40 cellular contexts compared by ENCODE assay signal in the genomic region with DNA sequence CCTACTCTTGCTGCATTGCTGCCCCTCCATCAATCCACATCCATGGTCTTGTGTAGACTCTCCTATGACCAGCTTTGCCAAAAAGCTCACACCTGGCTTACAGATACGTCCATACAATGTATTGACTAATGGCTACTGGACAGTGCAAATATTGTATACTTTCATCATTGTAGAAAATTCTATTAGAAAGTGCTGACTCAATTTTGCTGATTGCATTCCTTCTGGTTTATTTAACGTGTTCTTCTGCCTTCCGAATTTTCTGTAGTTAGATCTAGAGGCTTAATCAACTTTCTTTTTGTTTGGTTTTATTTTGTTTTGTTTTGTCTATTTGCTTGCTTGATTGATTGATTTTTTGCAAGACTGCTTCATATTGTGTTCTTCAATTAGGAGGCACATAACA.
"Had no signal": no experiment of that assay in that cellular context is flagged by ENCODE, and none has a peak within 500 bp of the region (broad histone marks: within the 10 kb centered on the region; RNA-seq: fewer than 3 reads in every experiment).

No MANE protein-coding gene starts in this region.

- H3K4me1 ChIP-seq: adrenal gland, ascending aorta, body of pancreas, breast epithelium had no signal

- H3K27ac ChIP-seq: adrenal gland, ascending aorta, body of pancreas, brain microvascular endothelial cell, breast epithelium, cardiac muscle cell had no signal

- DNase-seq: activated effector memory CD4-positive, alpha-beta T cell treated with anti-CD3 and anti-CD28 coated beads, Interleukin-2, amount 50 U/mL, for 16 hours; activated effector memory CD4-positive, alpha-beta T cell treated with Interleukin-2 at 50 U/mL for 16 hours; activated gamma-delta T cell; activated gamma-delta T cell treated with Interleukin-2 at 50 U/mL for 16 hours; activated naive CD4-positive, alpha-beta T cell; activated naive CD4-positive, alpha-beta T cell treated with anti-CD3 and anti-CD28 coated beads for 36 hours; activated naive CD4-positive, alpha-beta T cell treated with anti-CD3 and anti-CD28 coated beads, Interleukin-2, amount 10 ng/mL, durations not matched to agents 7 days and 5 days; activated naive CD4-positive, alpha-beta T cell treated with anti-CD3 and anti-CD28 coated beads, Interleukin-2, amount 50 U/mL, for 16 hours; activated naive CD4-positive, alpha-beta T cell treated with Interleukin-2 at 50 U/mL for 16 hours; activated naive CD8-positive, alpha-beta T cell treated with anti-CD3 and anti-CD28 coated beads for 36 hours; activated naive CD8-positive, alpha-beta T cell treated with anti-CD3 and anti-CD28 coated beads, Interleukin-2, amount 10 ng/mL, durations not matched to agents 7 days and 5 days; activated naive CD8-positive, alpha-beta T cell treated with anti-CD3 and anti-CD28 coated beads, Interleukin-2, amount 50 U/mL, for 24 hours; activated T-cell treated with anti-CD3 and anti-CD28 coated beads, Interleukin-2, amount 50 U/mL, for 1 hour; activated T-cell treated with anti-CD3 and anti-CD28 coated beads, Interleukin-2, amount 50 U/mL, for 24 hours; activated T-cell treated with anti-CD3 and anti-CD28 coated beads, Interleukin-2, amount 50 U/mL, for 4 hours; activated T-cell treated with anti-CD3 and anti-CD28 coated beads, Interleukin-2, amount 50 U/mL, for 48 hours; activated T-cell treated with anti-CD3 and anti-CD28 coated beads, Interleukin-2, amount 50 U/mL, for 72 hours; adrenal gland; amniotic stem cell; amygdala; anterior cingulate cortex; aorta; body of pancreas; brain microvascular endothelial cell; caudate nucleus; central memory CD4-positive, alpha-beta T cell; cerebellar nuclear complex had no signal

- H3K27me3 ChIP-seq: adrenal gland, ascending aorta, body of pancreas, brain microvascular endothelial cell, breast epithelium, cardiac muscle cell had no signal

- H3K27ac Mint-ChIP-seq: activated naive CD4-positive, alpha-beta T cell treated with anti-CD3 and anti-CD28 coated beads for 36 hours; activated naive CD4-positive, alpha-beta T cell treated with anti-CD3 and anti-CD28 coated beads, Interleukin-2, amount 10 ng/mL, durations not matched to agents 7 days and 5 days; activated naive CD4-positive, alpha-beta T cell treated with anti-CD3 and anti-CD28 coated beads, Interleukin-2, amount 50 U/mL, for 24 hours; activated naive CD4-positive, alpha-beta T cell treated with anti-CD3 and anti-CD28 coated beads, Interleukin-2, amount 50 U/mL, for 72 hours; activated naive CD8-positive, alpha-beta T cell; activated naive CD8-positive, alpha-beta T cell treated with anti-CD3 and anti-CD28 coated beads for 36 hours; activated naive CD8-positive, alpha-beta T cell treated with anti-CD3 and anti-CD28 coated beads, Interleukin-2, amount 10 ng/mL, durations not matched to agents 7 days and 5 days; activated naive CD8-positive, alpha-beta T cell treated with anti-CD3 and anti-CD28 coated beads, Interleukin-2, amount 50 U/mL, for 24 hours; activated T-cell treated with anti-CD3 and anti-CD28 coated beads, Interleukin-2, amount 50 U/mL, for 24 hours; activated T-cell treated with anti-CD3 and anti-CD28 coated beads, Interleukin-2, amount 50 U/mL, for 72 hours; activated T-helper 1 cell treated with anti-CD3 and anti-CD28 coated beads, Interleukin-12 subunit alpha, Interleukin-12 subunit beta, Interleukin-2, Interleukin-4 antibody, amounts not matched to agents 30 ng/mL and 10 ng/mL and 1 ng/mL, durations not matched to agents 14 hours and 24 hours and 36 hours; activated T-helper 17 cell treated with anti-CD3 and anti-CD28 coated beads, Interleukin-2, amount 50 U/mL, for 72 hours; activated T-helper 2 cell treated with anti-CD3 and anti-CD28 coated beads, Interferon-gamma antibody, Interleukin-2, Interleukin-4, amounts not matched to agents 10 μg/mL and 5 μg/mL and 100 μg/mL, durations not matched to agents 14 hours and 24 hours and 36 hours; brain had no signal

- H3K9me3 Mint-ChIP-seq: activated naive CD4-positive, alpha-beta T cell treated with anti-CD3 and anti-CD28 coated beads, Interleukin-2, amount 50 U/mL, for 24 hours; activated naive CD4-positive, alpha-beta T cell treated with anti-CD3 and anti-CD28 coated beads, Interleukin-2, amount 50 U/mL, for 72 hours; activated naive CD8-positive, alpha-beta T cell treated with anti-CD3 and anti-CD28 coated beads, Interleukin-2, amount 10 ng/mL, durations not matched to agents 7 days and 5 days; activated naive CD8-positive, alpha-beta T cell treated with anti-CD3 and anti-CD28 coated beads, Interleukin-2, amount 50 U/mL, for 24 hours; activated T-cell treated with anti-CD3 and anti-CD28 coated beads, Interleukin-2, amount 50 U/mL, for 24 hours; activated T-cell treated with anti-CD3 and anti-CD28 coated beads, Interleukin-2, amount 50 U/mL, for 4 hours; activated T-helper 17 cell treated with anti-CD3 and anti-CD28 coated beads, Interleukin-2, amount 50 U/mL, for 72 hours; central memory CD8-positive, alpha-beta T cell had no signal

- H3K36me3 Mint-ChIP-seq: activated naive CD4-positive, alpha-beta T cell treated with anti-CD3 and anti-CD28 coated beads, Interleukin-2, amount 10 ng/mL, durations not matched to agents 7 days and 5 days; activated naive CD8-positive, alpha-beta T cell; activated naive CD8-positive, alpha-beta T cell treated with anti-CD3 and anti-CD28 coated beads for 36 hours; activated naive CD8-positive, alpha-beta T cell treated with anti-CD3 and anti-CD28 coated beads, Interleukin-2, amount 10 ng/mL, durations not matched to agents 7 days and 5 days; brain had no signal

- H3K4me3 ChIP-seq: adrenal gland, ascending aorta, body of pancreas, breast epithelium, cardiac muscle cell had no signal

- H3K9me3 ChIP-seq: adrenal gland, ascending aorta, body of pancreas, breast epithelium had no signal

- H3K36me3 ChIP-seq: adrenal gland, ascending aorta, brain microvascular endothelial cell, breast epithelium, cardiac muscle cell had no signal

- FAIRE-seq: astrocyte, bronchial epithelial cell had no signal

- H3K4me1 Mint-ChIP-seq: activated naive CD4-positive, alpha-beta T cell treated with anti-CD3 and anti-CD28 coated beads, Interleukin-2, amount 10 ng/mL, durations not matched to agents 7 days and 5 days; activated naive CD4-positive, alpha-beta T cell treated with anti-CD3 and anti-CD28 coated beads, Interleukin-2, amount 50 U/mL, for 24 hours; activated naive CD8-positive, alpha-beta T cell treated with anti-CD3 and anti-CD28 coated beads for 36 hours; activated naive CD8-positive, alpha-beta T cell treated with anti-CD3 and anti-CD28 coated beads, Interleukin-2, amount 10 ng/mL, durations not matched to agents 7 days and 5 days; activated naive CD8-positive, alpha-beta T cell treated with anti-CD3 and anti-CD28 coated beads, Interleukin-2, amount 50 U/mL, for 24 hours; activated T-helper 17 cell treated with anti-CD3 and anti-CD28 coated beads, Interleukin-2, amount 50 U/mL, for 72 hours; brain; central memory CD8-positive, alpha-beta T cell had no signal

- H3K4me3 Mint-ChIP-seq: activated naive CD4-positive, alpha-beta T cell treated with anti-CD3 and anti-CD28 coated beads for 36 hours; activated naive CD4-positive, alpha-beta T cell treated with anti-CD3 and anti-CD28 coated beads, Interleukin-2, amount 10 ng/mL, durations not matched to agents 7 days and 5 days; activated naive CD4-positive, alpha-beta T cell treated with anti-CD3 and anti-CD28 coated beads, Interleukin-2, amount 50 U/mL, for 24 hours; activated naive CD8-positive, alpha-beta T cell; activated naive CD8-positive, alpha-beta T cell treated with anti-CD3 and anti-CD28 coated beads for 36 hours; activated naive CD8-positive, alpha-beta T cell treated with anti-CD3 and anti-CD28 coated beads, Interleukin-2, amount 10 ng/mL, durations not matched to agents 7 days and 5 days; activated naive CD8-positive, alpha-beta T cell treated with anti-CD3 and anti-CD28 coated beads, Interleukin-2, amount 50 U/mL, for 24 hours; activated T-cell treated with anti-CD3 and anti-CD28 coated beads, Interleukin-2, amount 50 U/mL, for 24 hours; activated T-cell treated with anti-CD3 and anti-CD28 coated beads, Interleukin-2, amount 50 U/mL, for 4 hours; activated T-cell treated with anti-CD3 and anti-CD28 coated beads, Interleukin-2, amount 50 U/mL, for 72 hours; activated T-helper 1 cell treated with anti-CD3 and anti-CD28 coated beads, Interleukin-12 subunit alpha, Interleukin-12 subunit beta, Interleukin-2, Interleukin-4 antibody, amounts not matched to agents 30 ng/mL and 10 ng/mL and 1 ng/mL, durations not matched to agents 14 hours and 24 hours and 36 hours; activated T-helper 17 cell treated with anti-CD3 and anti-CD28 coated beads, Interleukin-2, amount 50 U/mL, for 72 hours; brain; central memory CD8-positive, alpha-beta T cell had no signal

- ATAC-seq: activated naive CD4-positive, alpha-beta T cell treated with anti-CD3 and anti-CD28 coated beads, Interleukin-2, amount 50 U/mL, for 72 hours; activated naive CD8-positive, alpha-beta T cell treated with anti-CD3 and anti-CD28 coated beads, Interleukin-2, amount 50 U/mL, for 24 hours; activated T-cell treated with anti-CD3 and anti-CD28 coated beads, Interleukin-2, amount 50 U/mL, for 4 hours; activated T-cell treated with anti-CD3 and anti-CD28 coated beads, Interleukin-2, amount 50 U/mL, for 72 hours; activated T-helper 17 cell treated with anti-CD3 and anti-CD28 coated beads, Interleukin-2, amount 50 U/mL, for 72 hours; body of pancreas had no signal
